In the genomic region with DNA sequence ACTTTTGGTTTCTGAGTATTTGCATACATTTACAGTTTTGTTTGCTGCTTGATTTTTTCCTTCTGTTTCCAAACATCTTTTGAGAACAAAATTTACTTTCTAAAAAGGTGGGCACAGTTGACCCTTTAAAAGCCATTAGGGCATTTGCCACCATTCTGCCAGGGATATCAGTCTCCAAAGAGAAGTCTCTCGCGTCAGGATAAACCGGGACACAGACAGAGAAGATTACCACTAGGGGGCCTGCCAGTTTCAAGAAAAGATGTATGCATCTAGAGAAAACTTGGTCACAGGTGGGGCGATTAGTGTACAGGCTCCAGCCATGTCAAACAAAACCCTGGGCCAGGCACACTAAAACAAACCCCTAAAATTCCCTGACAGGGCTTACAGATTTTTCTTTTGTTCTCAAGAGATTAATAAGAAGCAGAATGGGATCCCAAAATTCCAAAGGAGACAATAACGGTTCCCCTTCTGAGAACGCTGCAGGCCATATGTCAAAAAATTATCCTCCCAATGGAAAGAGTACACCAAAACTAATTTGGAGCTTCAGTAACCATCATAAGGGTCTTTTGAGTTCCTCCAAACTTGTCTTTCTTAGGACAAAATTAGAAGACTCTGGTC, we compare ENCODE assay signal across 8 cellular contexts. TPM values are rescaled to one million over a fixed set of nuclear protein-coding genes. Genes with fewer than 3 reads are reported as not detected.
A peak's percentile ranks its signal among the peaks of the same experiment; 100 is the strongest.
DNase-seq lines count a peak whose midpoint lies in the region; ATAC-seq and TF ChIP-seq lines count a peak whose summit lies in the region.

No MANE protein-coding gene starts in this region.

- DNase-seq in AG09309 (ENCODE audit: low read depth) (peak; percentile 3), GM12865 (ENCODE audit: low read depth) (peak; percentile 67), NCI-H1092 (lab: John Stamatoyannopoulos, UW) (peak; percentile 4), anterior cingulate cortex (lab: John Stamatoyannopoulos, UW) (peak in 45 of 58 donors; percentile 1 to 86 (median 35)), left colon (peak in 1 of 2 donors; percentile 15), mucosa of gallbladder (ENCODE audit: low spot score) (no peak), UCSD-AML1 (lab: John Stamatoyannopoulos, UW; ENCODE audit: unreplicated experiment) (no peak)

- ATAC-seq in left colon (peak; percentile 46), HG03520 (IDR thresholded peaks at IDR 0.05; ENCODE audit: unreplicated experiment) (no peak)

- TF ChIP-seq CTCF in AG09309 (IDR thresholded peaks at IDR 0.05; ENCODE audit: control insufficient read depth, insufficient read depth, low read depth, low read length, missing control alignments) (peak; percentile 75), GM12865 (IDR thresholded peaks at IDR 0.05; ENCODE audit: insufficient read depth, low read depth, low read length, missing control alignments) (peak; percentile 65)

- intact Hi-C loops in left colon (cut with DNase I, micrococcal nuclease) = no loop called here

- H3K4me3 ChIP-seq in AG09309 (ENCODE audit: control insufficient read depth, low read depth, low read length) = no peak overlapping the region
- H3K4me3 ChIP-seq in GM12865 (ENCODE audit: low read depth, low read length) = no peak overlapping the region

RNA-seq across cellular contexts. Expression of gene PABPC3, which starts 10.7 kb away (rescaled TPM):
- total RNA-seq in left colon (under 1 TPM; 0.28 to 0.34 TPM), mucosa of gallbladder (0.14 TPM)

Comparison
In these comparisons a context has a peak if more than half of its experiments do, and no peak if none do; other contexts are left out.
1. DNase-seq: peak in AG09309 (single experiment), GM12865 (single experiment), NCI-H1092 (single experiment) and anterior cingulate cortex (45 of 58); none in mucosa of gallbladder (single experiment) and UCSD-AML1 (single experiment).